ENCODE assay signal across 15 cellular contexts in the genomic region with DNA sequence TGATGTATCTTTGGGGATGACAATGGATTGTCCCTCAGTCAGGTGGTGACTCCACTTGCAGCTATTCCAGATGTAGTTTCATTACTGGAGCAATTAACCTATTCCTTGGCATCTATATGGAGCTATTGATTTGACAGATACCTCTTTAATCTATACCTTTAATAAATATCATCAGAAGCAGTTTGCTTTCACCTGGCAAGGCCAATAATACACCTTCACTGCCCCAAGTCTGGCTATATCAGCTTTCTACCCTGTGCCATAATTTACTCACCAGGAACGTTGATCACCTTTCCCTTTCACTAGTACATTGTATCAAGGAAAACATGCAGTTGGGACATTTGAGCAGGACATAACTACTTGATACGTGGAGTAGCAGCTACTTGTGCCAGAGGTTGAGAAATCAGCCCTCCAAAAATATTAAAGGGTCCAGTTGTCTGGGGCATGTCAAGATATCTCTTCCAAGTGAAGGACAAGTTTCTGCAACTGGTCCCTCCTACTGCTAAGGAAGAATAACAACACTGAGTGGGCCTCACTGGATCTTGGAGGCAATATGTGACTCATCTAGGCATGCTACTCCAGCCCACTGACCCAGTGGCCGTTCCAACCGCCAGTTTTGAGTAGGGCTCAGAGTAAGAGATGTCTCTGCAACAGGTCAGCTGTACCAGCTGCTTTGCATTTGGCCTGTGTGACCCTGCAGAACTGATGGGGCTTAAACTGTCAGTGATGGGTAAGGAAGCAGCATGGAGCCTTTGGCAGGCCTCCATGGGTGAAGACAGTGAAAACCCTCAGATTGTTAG.
"Had no signal": no experiment of that assay in that cellular context is flagged by ENCODE, and none has a peak within 500 bp of the region (broad histone marks: within the 10 kb centered on the region; RNA-seq: fewer than 3 reads in every experiment).

No MANE protein-coding gene starts in this region.

- H3K27ac ChIP-seq: left lung, pancreas, vagina had no signal

- H3K27me3 ChIP-seq: left lung, pancreas, vagina had no signal

- H3K4me1 ChIP-seq: left lung, pancreas, vagina had no signal

- H3K36me3 ChIP-seq: left lung, pancreas, vagina had no signal

- H3K9me3 ChIP-seq: left lung, mucosa of descending colon, pancreas, vagina had no signal

- DNase-seq: activated CD4-positive, alpha-beta T cell treated with anti-CD3 and anti-CD28 coated beads, Interleukin-2, amount 10 ng/mL, durations not matched to agents 7 days and 5 days; activated CD8-positive, alpha-beta memory T cell treated with anti-CD3 and anti-CD28 coated beads for 24 hours; activated naive CD4-positive, alpha-beta T cell treated with anti-CD3 and anti-CD28 coated beads for 36 hours; activated naive CD8-positive, alpha-beta T cell treated with anti-CD3 and anti-CD28 coated beads, Interleukin-2, amount 50 U/mL, for 24 hours; activated T-cell treated with anti-CD3 and anti-CD28 coated beads for 4 hours; central memory CD4-positive, alpha-beta T cell; effector CD8-positive, alpha-beta T cell; kidney; left lung; mammary epithelial cell; mucosa of descending colon; naive thymus-derived CD8-positive, alpha-beta T cell; pancreas; stimulated activated CD4-positive, alpha-beta T cell treated with anti-CD3 and anti-CD28 coated beads, Interleukin-2, amount 100 ng/mL, for 48 hours had no signal

- H3K4me3 ChIP-seq: left lung, mucosa of descending colon, pancreas, vagina had no signal
